ENCODE assay signal across 2 cellular contexts in the genomic region with DNA sequence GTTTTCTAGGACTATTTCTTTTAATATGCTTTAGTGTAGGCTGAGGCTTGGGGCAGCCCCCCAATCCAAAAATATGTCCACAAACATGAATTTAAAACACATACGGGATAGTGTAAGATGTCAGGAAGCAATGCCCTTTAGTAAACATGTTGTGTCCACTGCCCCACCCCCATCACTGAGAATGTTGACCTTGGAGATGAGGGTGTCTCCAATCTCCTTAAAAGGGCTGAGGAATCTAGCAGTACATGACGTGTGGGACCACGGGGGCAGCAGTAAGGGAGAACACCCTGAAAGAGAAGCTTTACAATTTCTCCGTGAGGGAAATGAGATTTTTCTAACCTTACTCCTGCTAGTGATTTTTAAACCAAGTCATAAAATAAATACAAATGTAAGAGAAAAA.
TF ChIP-seq lines count a peak whose summit lies in the region.

No MANE protein-coding gene starts in this region.

TF ChIP-seq in H1, 55 proteins besides CTCF, POLR2A, EP300 and RAD21:
- 0 out of 2 replicates have a peak, but pooled peaks have one; percentile 14 for TF ChIP-seq TEAD4 (IDR thresholded peaks at IDR 0.05; ENCODE audit: low read depth, low read length)
- TF ChIP-seq SIN3A (conservative IDR thresholded peaks at IDR 0.05 in 1 of 2, IDR thresholded peaks at IDR 0.05 in 1 of 2; ENCODE audit: low read depth in 1 of 2, low read length in 2 of 2), result no peak
- TF ChIP-seq SRF (IDR thresholded peaks at IDR 0.05; ENCODE audit: low read depth, low read length), result peak; percentile 53; the same call in 1 of the 2 replicates

TF ChIP-seq in HepG2, 621 proteins besides CTCF, POLR2A, EP300 and RAD21:
- no peak for TF ChIP-seq FLYWCH1 (CRISPR knock-in tag; IDR thresholded peaks at IDR 0.05)
- TF ChIP-seq, protein P1, sequence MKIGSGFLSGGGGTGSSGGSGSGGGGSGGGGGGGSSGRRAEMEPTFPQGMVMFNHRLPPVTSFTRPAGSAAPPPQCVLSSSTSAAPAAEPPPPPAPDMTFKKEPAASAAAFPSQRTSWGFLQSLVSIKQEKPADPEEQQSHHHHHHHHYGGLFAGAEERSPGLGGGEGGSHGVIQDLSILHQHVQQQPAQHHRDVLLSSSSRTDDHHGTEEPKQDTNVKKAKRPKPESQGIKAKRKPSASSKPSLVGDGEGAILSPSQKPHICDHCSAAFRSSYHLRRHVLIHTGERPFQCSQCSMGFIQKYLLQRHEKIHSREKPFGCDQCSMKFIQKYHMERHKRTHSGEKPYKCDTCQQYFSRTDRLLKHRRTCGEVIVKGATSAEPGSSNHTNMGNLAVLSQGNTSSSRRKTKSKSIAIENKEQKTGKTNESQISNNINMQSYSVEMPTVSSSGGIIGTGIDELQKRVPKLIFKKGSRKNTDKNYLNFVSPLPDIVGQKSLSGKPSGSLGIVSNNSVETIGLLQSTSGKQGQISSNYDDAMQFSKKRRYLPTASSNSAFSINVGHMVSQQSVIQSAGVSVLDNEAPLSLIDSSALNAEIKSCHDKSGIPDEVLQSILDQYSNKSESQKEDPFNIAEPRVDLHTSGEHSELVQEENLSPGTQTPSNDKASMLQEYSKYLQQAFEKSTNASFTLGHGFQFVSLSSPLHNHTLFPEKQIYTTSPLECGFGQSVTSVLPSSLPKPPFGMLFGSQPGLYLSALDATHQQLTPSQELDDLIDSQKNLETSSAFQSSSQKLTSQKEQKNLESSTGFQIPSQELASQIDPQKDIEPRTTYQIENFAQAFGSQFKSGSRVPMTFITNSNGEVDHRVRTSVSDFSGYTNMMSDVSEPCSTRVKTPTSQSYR (CRISPR knock-in tag; IDR thresholded peaks at IDR 0.05; ENCODE audit: borderline replicate concordance), result 0 out of 2 replicates have a peak, but pooled peaks have one; percentile 50
- TF ChIP-seq, protein P2, sequence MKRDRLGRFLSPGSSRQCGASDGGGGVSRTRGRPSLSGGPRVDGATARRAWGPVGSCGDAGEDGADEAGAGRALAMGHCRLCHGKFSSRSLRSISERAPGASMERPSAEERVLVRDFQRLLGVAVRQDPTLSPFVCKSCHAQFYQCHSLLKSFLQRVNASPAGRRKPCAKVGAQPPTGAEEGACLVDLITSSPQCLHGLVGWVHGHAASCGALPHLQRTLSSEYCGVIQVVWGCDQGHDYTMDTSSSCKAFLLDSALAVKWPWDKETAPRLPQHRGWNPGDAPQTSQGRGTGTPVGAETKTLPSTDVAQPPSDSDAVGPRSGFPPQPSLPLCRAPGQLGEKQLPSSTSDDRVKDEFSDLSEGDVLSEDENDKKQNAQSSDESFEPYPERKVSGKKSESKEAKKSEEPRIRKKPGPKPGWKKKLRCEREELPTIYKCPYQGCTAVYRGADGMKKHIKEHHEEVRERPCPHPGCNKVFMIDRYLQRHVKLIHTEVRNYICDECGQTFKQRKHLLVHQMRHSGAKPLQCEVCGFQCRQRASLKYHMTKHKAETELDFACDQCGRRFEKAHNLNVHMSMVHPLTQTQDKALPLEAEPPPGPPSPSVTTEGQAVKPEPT (CRISPR knock-in tag; IDR thresholded peaks at IDR 0.05; ENCODE audit: low read depth), result no peak
TF ChIP-seq in HepG2: peak in this region for 1.
